Comparison of ENCODE assay signal across 32 cellular contexts in genomic region chr15:33601461-33601860, GRCh38.
"Had no signal": no experiment of that assay in that cellular context is flagged by ENCODE, and none has a peak within 500 bp of the region (broad histone marks: within the 10 kb centered on the region; RNA-seq: fewer than 3 reads in every experiment).

No MANE protein-coding gene starts in this region.

- H3K36me3 ChIP-seq: adrenal gland, brain microvascular endothelial cell, breast epithelium had no signal

- FAIRE-seq: astrocyte, TTC549 had no signal

- H3K27me3 ChIP-seq: adrenal gland, body of pancreas, brain microvascular endothelial cell, breast epithelium had no signal

- H3K27ac ChIP-seq: adrenal gland, body of pancreas, brain microvascular endothelial cell, breast epithelium, VCaP had no signal

- H3K4me1 ChIP-seq: adrenal gland, body of pancreas, breast epithelium had no signal

- DNase-seq: activated B cell treated with CpG ODN at 0.5 μM for 24 hours; activated CD4-positive, alpha-beta memory T cell treated with anti-CD3 and anti-CD28 coated beads for 36 hours; activated CD4-positive, alpha-beta T cell treated with anti-CD3 and anti-CD28 coated beads for 4 hours; activated CD4-positive, alpha-beta T cell treated with anti-CD3 and anti-CD28 coated beads, Interleukin-2, amount 10 ng/mL, durations not matched to agents 24 days and 14 days; activated CD4-positive, alpha-beta T cell treated with anti-CD3 and anti-CD28 coated beads, Interleukin-2, amount 50 U/mL, for 1 hour; activated CD4-positive, alpha-beta T cell treated with anti-CD3 and anti-CD28 coated beads, Interleukin-2, amount 50 U/mL, for 4 hours; activated CD4-positive, CD25-positive, alpha-beta regulatory T cell treated with anti-CD3 and anti-CD28 coated beads, Interleukin-2, amount 50 U/mL, for 72 hours; activated CD8-positive, alpha-beta memory T cell treated with anti-CD3 and anti-CD28 coated beads, Interleukin-2, amount 50 U/mL, for 4 hours; activated CD8-positive, alpha-beta T cell treated with anti-CD3 and anti-CD28 coated beads for 36 hours; activated effector memory CD4-positive, alpha-beta T cell treated with anti-CD3 and anti-CD28 coated beads, Interleukin-2, amount 50 U/mL, for 16 hours; activated gamma-delta T cell treated with Interleukin-2 at 50 U/mL for 16 hours; activated naive CD4-positive, alpha-beta T cell; activated naive CD4-positive, alpha-beta T cell treated with anti-CD3 and anti-CD28 coated beads for 36 hours; activated naive CD4-positive, alpha-beta T cell treated with anti-CD3 and anti-CD28 coated beads, Interleukin-2, amount 50 U/mL, for 16 hours; activated naive CD8-positive, alpha-beta T cell treated with anti-CD3 and anti-CD28 coated beads for 36 hours; activated T-cell treated with anti-CD3 and anti-CD28 coated beads for 4 hours; activated T-cell treated with anti-CD3 and anti-CD28 coated beads, Interleukin-2, amount 50 U/mL, for 1 hour; activated T-cell treated with anti-CD3 and anti-CD28 coated beads, Interleukin-2, amount 50 U/mL, for 4 hours; activated T-cell treated with anti-CD3 and anti-CD28 coated beads, Interleukin-2, amount 50 U/mL, for 72 hours; adrenal gland; amniotic stem cell; aorta; body of pancreas; brain microvascular endothelial cell; central memory CD4-positive, alpha-beta T cell; T-helper 1 cell; T-helper 2 cell; T-helper 9 cell had no signal

- H3K9me3 ChIP-seq: adrenal gland, body of pancreas, breast epithelium had no signal

- H3K4me3 ChIP-seq: adrenal gland, body of pancreas, breast epithelium had no signal
